Comparison of ENCODE assay signal across 8 cellular contexts in genomic region chr9:19379697-19380046, GRCh38. TPM values are rescaled to one million over a fixed set of nuclear protein-coding genes. Genes with fewer than 3 reads are reported as not detected.
DNase-seq lines count a peak whose midpoint lies in the region; ATAC-seq and TF ChIP-seq lines count a peak whose summit lies in the region.

No MANE protein-coding gene starts in this region.

- H3K4me1 Mint-ChIP-seq in activated naive CD4-positive, alpha-beta T cell treated with anti-CD3 and anti-CD28 coated beads for 36 hours (ENCODE audit: low read depth) = peaks cover 37% of the 10 kb centered on the region

- CTCF ChIA-PET in activated naive CD4-positive, alpha-beta T cell treated with anti-CD3 and anti-CD28 coated beads for 36 hours (lab: Charles Lee) = interaction anchor here (1.1 kb wide), 1 partner anchor 147 kb away, joined by 3 read pairs; no protein-coding TSS in a partner anchor

- peaks cover 54% of the 10 kb centered on the region for H3K36me3 Mint-ChIP-seq in activated naive CD4-positive, alpha-beta T cell treated with anti-CD3 and anti-CD28 coated beads for 36 hours (ENCODE audit: low read depth)

- under 1% methylated on average over 30 of the region's 30 CpGs for WGBS in thymus

- H3K4me1 ChIP-seq in lower lobe of right lung (peaks cover 28% of the 10 kb centered on the region), thymus (ENCODE audit: control insufficient read depth, insufficient read depth, low read length) (peaks cover 12% of the 10 kb centered on the region)

- peak overlapping the region; percentile 91 for H3K4me3 Mint-ChIP-seq in activated naive CD4-positive, alpha-beta T cell treated with anti-CD3 and anti-CD28 coated beads for 36 hours

- intact Hi-C loops in activated naive CD4-positive, alpha-beta T cell treated with anti-CD3 and anti-CD28 coated beads for 36 hours (cut with micrococcal nuclease) = loop anchor here (1.0 to 10.0 kb wide), 10 partner anchors 29 to 1122 kb away; partner anchors contain the start of genes DENND4C, HAUS6, PLIN2 and RRAGA
- intact Hi-C loops in lower lobe of right lung (cut with DNase I) = no loop called here

- H3K9me3 Mint-ChIP-seq in activated naive CD4-positive, alpha-beta T cell treated with anti-CD3 and anti-CD28 coated beads for 36 hours = no peaks in the 10 kb centered on the region

- H3K27ac ChIP-seq in cingulate gyrus (ENCODE audit: low read depth, low read length) (peak overlapping the region; percentile 71), lower lobe of right lung (peak overlapping the region; percentile 94), thymus (ENCODE audit: low read depth) (peak overlapping the region; percentile 98)

- H3K27me3 ChIP-seq in lower lobe of right lung (ENCODE audit: low read depth) (no peaks in the 10 kb centered on the region), thymus (ENCODE audit: control insufficient read depth, insufficient read depth) (no peaks in the 10 kb centered on the region)

- H3K36me3 ChIP-seq in lower lobe of right lung (peaks cover 46% of the 10 kb centered on the region), thymus (ENCODE audit: control insufficient read depth, insufficient read depth) (peaks cover 29% of the 10 kb centered on the region)

- no peaks in the 10 kb centered on the region for H3K27me3 Mint-ChIP-seq in activated naive CD4-positive, alpha-beta T cell treated with anti-CD3 and anti-CD28 coated beads for 36 hours (ENCODE audit: low read depth)

- DNase-seq in activated naive CD4-positive, alpha-beta T cell treated with anti-CD3 and anti-CD28 coated beads for 36 hours = no peak
- DNase-seq in activated naive CD4-positive, alpha-beta T cell treated with Interleukin-2 at 50 U/mL for 16 hours = no peak
- DNase-seq in lower lobe of right lung (no peak), DMS79 (lab: John Stamatoyannopoulos, UW) (no peak)

- peak overlapping the region; percentile 97 for H3K27ac Mint-ChIP-seq in activated naive CD4-positive, alpha-beta T cell treated with anti-CD3 and anti-CD28 coated beads for 36 hours

- TF ChIP-seq CTCF in lower lobe of right lung (IDR thresholded peaks at IDR 0.05) = no peak

- peak overlapping the region; percentile 85 for H3K4me3 ChIP-seq in lower lobe of right lung
- H3K4me3 ChIP-seq in thymus (ENCODE audit: low read length) = peak overlapping the region; percentile 77

- H3K9me3 ChIP-seq in lower lobe of right lung = no peaks in the 10 kb centered on the region
- no peaks in the 10 kb centered on the region for H3K9me3 ChIP-seq in thymus (ENCODE audit: control insufficient read depth)

- ATAC-seq in HG02884 (IDR thresholded peaks at IDR 0.05; ENCODE audit: unreplicated experiment) (peak; percentile 24), lower lobe of right lung (peak; percentile 71 to 72)

TF ChIP-seq in PFSK-1, 5 proteins besides CTCF, POLR2A, EP300 and RAD21:
- TF ChIP-seq TAF1 (IDR thresholded peaks at IDR 0.05; ENCODE audit: borderline replicate concordance, insufficient read depth, low read length) (no peak), SIN3A (IDR thresholded peaks at IDR 0.05; ENCODE audit: borderline replicate concordance, insufficient read depth, low read length) (0 out of 2 replicates have a peak, but pooled peaks have one; percentile 1)

RNA-seq across cellular contexts. Expression of gene RPS6, which starts 0.4 kb away (rescaled TPM):
- total RNA-seq in activated naive CD4-positive, alpha-beta T cell treated with anti-CD3 and anti-CD28 coated beads for 36 hours = 1,000 to 10,000 TPM; 4,224 to 4,246 TPM
- polyA plus RNA-seq in PFSK-1 (2012; ENCODE audit: insufficient read length, low read depth) = 3,663 TPM
- 1,544 TPM for total RNA-seq in lower lobe of right lung
- 5,726 TPM for polyA plus RNA-seq in thymus

RNA-seq across cellular contexts. Expression of gene ACER2, which starts 29.1 kb away (rescaled TPM):
- total RNA-seq in activated naive CD4-positive, alpha-beta T cell treated with anti-CD3 and anti-CD28 coated beads for 36 hours = 1 to 10 TPM; 2.0 to 2.2 TPM
- polyA plus RNA-seq in PFSK-1 (2012; ENCODE audit: insufficient read length, low read depth) = 1.1 TPM
- total RNA-seq in lower lobe of right lung = 5.9 TPM
- polyA plus RNA-seq in thymus = 0.71 TPM
